Comparison of ENCODE assay signal across 12 cellular contexts in genomic region chr6:30787954-30788353, GRCh38. TPM values are rescaled to one million over a fixed set of nuclear protein-coding genes. Genes with fewer than 3 reads are reported as not detected.
DNase-seq lines count a peak whose midpoint lies in the region; ATAC-seq, FAIRE-seq and TF ChIP-seq lines count a peak whose summit lies in the region.
"Had no signal": no experiment of that assay in that cellular context is flagged by ENCODE, and none has a peak within 500 bp of the region (broad histone marks: within the 10 kb centered on the region; RNA-seq: fewer than 3 reads in every experiment).

No MANE protein-coding gene starts in this region.

- CTCF ChIA-PET in activated CD4-positive, alpha-beta T cell treated with anti-CD3 and anti-CD28 coated beads, Interleukin-2, amount 10 ng/mL, durations not matched to agents 7 days and 5 days (lab: Charles Lee) = interaction anchor here (0.8 to 1.4 kb wide), 2 partner anchors 52 to 57 kb away, joined by 4 read pairs; no protein-coding TSS in a partner anchor

- peaks cover 71% of the 10 kb centered on the region for H3K4me1 Mint-ChIP-seq in activated CD4-positive, alpha-beta T cell treated with anti-CD3 and anti-CD28 coated beads, Interleukin-2, amount 10 ng/mL, durations not matched to agents 7 days and 5 days

- H3K27ac ChIP-seq in esophagus squamous epithelium = peak overlapping the region in 1 of 4 donors; percentile 31
- H3K27ac ChIP-seq: prostate gland had no signal

- H3K27me3 ChIP-seq in esophagus squamous epithelium = no peaks in the 10 kb centered on the region

- H3K4me1 ChIP-seq in esophagus squamous epithelium = peaks cover 0 to 23% (median 0%) of the 10 kb centered on the region in 3 donors

- peak overlapping the region; percentile 84 for H3K27ac Mint-ChIP-seq in activated CD4-positive, alpha-beta T cell treated with anti-CD3 and anti-CD28 coated beads, Interleukin-2, amount 10 ng/mL, durations not matched to agents 7 days and 5 days

- TF ChIP-seq CTCF in esophagus squamous epithelium (IDR thresholded peaks at IDR 0.05) (no peak), omental fat pad (IDR thresholded peaks at IDR 0.05) (no peak), D721Med (IDR thresholded peaks at IDR 0.05; ENCODE audit: insufficient read depth, missing control alignments) (no peak)

- 28 to 60% methylated on average over 4 to 5 of the region's 5 CpGs for WGBS in esophagus squamous epithelium, 2 donors

- no peak for FAIRE-seq in D721Med (lab: Jason Lieb, UNC)
- FAIRE-seq: H1 had no signal

- peaks cover 2% of the 10 kb centered on the region for H3K9me3 Mint-ChIP-seq in activated CD4-positive, alpha-beta T cell treated with anti-CD3 and anti-CD28 coated beads, Interleukin-2, amount 10 ng/mL, durations not matched to agents 7 days and 5 days

- no peaks in the 10 kb centered on the region for H3K36me3 ChIP-seq in esophagus squamous epithelium
- H3K36me3 ChIP-seq: prostate gland had no signal

- H3K27me3 Mint-ChIP-seq in activated CD4-positive, alpha-beta T cell treated with anti-CD3 and anti-CD28 coated beads, Interleukin-2, amount 10 ng/mL, durations not matched to agents 7 days and 5 days = no peaks in the 10 kb centered on the region

- no peak overlapping the region for H3K4me3 ChIP-seq in esophagus squamous epithelium
- H3K4me3 ChIP-seq: prostate gland had no signal

- intact Hi-C loops in esophagus squamous epithelium (cut with DNase I) = no loop called here

- peaks cover 5% of the 10 kb centered on the region for H3K36me3 Mint-ChIP-seq in activated CD4-positive, alpha-beta T cell treated with anti-CD3 and anti-CD28 coated beads, Interleukin-2, amount 10 ng/mL, durations not matched to agents 7 days and 5 days (ENCODE audit: low read depth)

- ATAC-seq in stimulated activated naive CD8-positive, alpha-beta T cell treated with anti-CD3 and anti-CD28 coated beads, Interleukin-15, Interleukin-2, amounts not matched to agents 100 U/mL and 50 U/mL, for 24 hours = peak; percentile 72
- no peak for ATAC-seq in omental fat pad (ENCODE audit: low FRiP score)
- ATAC-seq: activated CD4-positive, CD25-positive, alpha-beta regulatory T cell treated with anti-CD3 and anti-CD28 coated beads, Interleukin-2, amount 50 U/mL, for 24 hours had no signal

- TF ChIP-seq POLR2A in esophagus squamous epithelium (IDR thresholded peaks at IDR 0.05) = no peak

- H3K9me3 ChIP-seq in esophagus squamous epithelium = no peaks in the 10 kb centered on the region
- H3K9me3 ChIP-seq: prostate gland had no signal

- POLR2A ChIA-PET in activated CD4-positive, alpha-beta T cell treated with anti-CD3 and anti-CD28 coated beads, Interleukin-2, amount 10 ng/mL, durations not matched to agents 7 days and 5 days (lab: Charles Lee) = interaction anchor here (0.6 kb wide), 1 partner anchor 25 kb away, joined by 3 read pairs; no protein-coding TSS in a partner anchor

- DNase-seq in activated CD4-positive, alpha-beta T cell treated with anti-CD3 and anti-CD28 coated beads, Interleukin-2, amount 10 ng/mL, durations not matched to agents 7 days and 5 days = peak; percentile 61
- DNase-seq in activated CD4-positive, alpha-beta T cell treated with anti-CD3 and anti-CD28 coated beads, Interleukin-2, amount 50 U/mL, for 1 hour = no peak
- DNase-seq in SKM-1 (lab: John Stamatoyannopoulos, UW; ENCODE audit: unreplicated experiment) (peak; percentile 80), globus pallidus (ENCODE audit: low spot score) (peak; percentile 31), esophagus squamous epithelium (lab: John Stamatoyannopoulos, UW) (no peak), omental fat pad (ENCODE audit: low spot score) (no peak), D721Med (ENCODE audit: insufficient read length, low spot score) (no peak)
- DNase-seq in stimulated activated naive CD8-positive, alpha-beta T cell treated with anti-CD3 and anti-CD28 coated beads, Interleukin-15, Interleukin-2, amounts not matched to agents 100 U/mL and 50 U/mL, for 24 hours = peak; percentile 57
- DNase-seq: NCI-H524 had no signal

- peak overlapping the region; percentile 20 for H3K4me3 Mint-ChIP-seq in activated CD4-positive, alpha-beta T cell treated with anti-CD3 and anti-CD28 coated beads, Interleukin-2, amount 10 ng/mL, durations not matched to agents 7 days and 5 days

RNA-seq across cellular contexts. Expression of gene IER3, which starts 43.6 kb away (rescaled TPM):
- total RNA-seq in activated CD4-positive, alpha-beta T cell treated with anti-CD3 and anti-CD28 coated beads, Interleukin-2, amount 10 ng/mL, durations not matched to agents 7 days and 5 days = 10 to 100 TPM; 30.5 to 34.9 TPM
- 10 to 100 TPM; 41.4 to 87.9 (median 66.0) TPM for total RNA-seq in esophagus squamous epithelium
- 100 to 1,000 TPM in 1 of 4 donors, 10 to 100 TPM in 2, 1 to 10 TPM in 1; 6.8 to 224 (median 43.4) TPM for total RNA-seq in omental fat pad

RNA-seq across cellular contexts. Expression of gene FLOT1, which starts 45.5 kb away (rescaled TPM):
- total RNA-seq in activated CD4-positive, alpha-beta T cell treated with anti-CD3 and anti-CD28 coated beads, Interleukin-2, amount 10 ng/mL, durations not matched to agents 7 days and 5 days = 100 to 1,000 TPM; 199 to 213 TPM
- 10 to 100 TPM; 46.7 to 88.8 (median 64.4) TPM for total RNA-seq in esophagus squamous epithelium
- total RNA-seq in omental fat pad = 100 to 1,000 TPM in 3 of 4 donors, 10 to 100 TPM in 1; 90.2 to 156 (median 142) TPM

Comparison
In these comparisons a context has a peak if more than half of its experiments do, and no peak if none do; other contexts are left out.
1. DNase-seq: peak in activated CD4-positive, alpha-beta T cell treated with anti-CD3 and anti-CD28 coated beads, Interleukin-2, amount 10 ng/mL, durations not matched to agents 7 days and 5 days (single experiment), SKM-1 (single experiment), globus pallidus (single experiment) and stimulated activated naive CD8-positive, alpha-beta T cell treated with anti-CD3 and anti-CD28 coated beads, Interleukin-15, Interleukin-2, amounts not matched to agents 100 U/mL and 50 U/mL, for 24 hours (single experiment); none in activated CD4-positive, alpha-beta T cell treated with anti-CD3 and anti-CD28 coated beads, Interleukin-2, amount 50 U/mL, for 1 hour (single experiment), esophagus squamous epithelium (single experiment), omental fat pad (single experiment) and D721Med (single experiment).